9 cellular contexts compared by ENCODE assay signal in genomic region chr3:40780341-40780800, GRCh38.
DNase-seq lines count a peak whose midpoint lies in the region; ATAC-seq and TF ChIP-seq lines count a peak whose summit lies in the region.
"Had no signal": no experiment of that assay in that cellular context is flagged by ENCODE, and none has a peak within 500 bp of the region (broad histone marks: within the 10 kb centered on the region; RNA-seq: fewer than 3 reads in every experiment).

No MANE protein-coding gene starts in this region.

- 9% methylated on average over 11 to 13 of the region's 13 CpGs for WGBS in tibial nerve, 2 donors

- H3K27me3 ChIP-seq in tibial nerve, result no peaks in the 10 kb centered on the region
- no peaks in the 10 kb centered on the region for H3K27me3 ChIP-seq in naive thymus-derived CD4-positive, alpha-beta T cell (ENCODE audit: control insufficient read depth in 2 of 2, insufficient read depth in 2 of 2, low read length in 2 of 2)

- H3K4me3 ChIP-seq in tibial nerve, result peak overlapping the region in 3 of 4 donors; percentile 4 to 39 (median 20)
- no peak overlapping the region for H3K4me3 ChIP-seq in naive thymus-derived CD4-positive, alpha-beta T cell (ENCODE audit: low read length)

- POLR2A ChIA-PET in naive thymus-derived CD4-positive, alpha-beta T cell (lab: Charles Lee), result no interaction called here

- no peak for TF ChIP-seq EP300 in tibial nerve (IDR thresholded peaks at IDR 0.05)

- no peak for ATAC-seq in naive thymus-derived CD4-positive, alpha-beta T cell

- no peaks in the 10 kb centered on the region for H3K9me3 ChIP-seq in tibial nerve
- no peaks in the 10 kb centered on the region for H3K9me3 ChIP-seq in naive thymus-derived CD4-positive, alpha-beta T cell (ENCODE audit: control insufficient read depth in 2 of 3, low read length in 3 of 3)

- H3K4me1 ChIP-seq in tibial nerve, result peaks cover 0 to 28% (median 13%) of the 10 kb centered on the region in 4 donors
- H3K4me1 ChIP-seq in naive thymus-derived CD4-positive, alpha-beta T cell (ENCODE audit: control insufficient read depth in 2 of 2, insufficient read depth in 2 of 2, low read length in 2 of 2), result no peaks in the 10 kb centered on the region

- H3K27ac ChIP-seq in tibial nerve, result peak overlapping the region; percentile 52 to 85 (median 76)
- no peak overlapping the region for H3K27ac ChIP-seq in naive thymus-derived CD4-positive, alpha-beta T cell (ENCODE audit: low read depth, low read length)

- intact Hi-C loops in naive thymus-derived CD4-positive, alpha-beta T cell (cut with micrococcal nuclease), result no loop called here

- no peak overlapping the region for H3K4me3 Mint-ChIP-seq in endothelial cell (ENCODE audit: unreplicated experiment)
- H3K4me3 Mint-ChIP-seq in naive thymus-derived CD4-positive, alpha-beta T cell, result no peak overlapping the region

- no peak for TF ChIP-seq POLR2A in tibial nerve (IDR thresholded peaks at IDR 0.05)

- H3K4me1 Mint-ChIP-seq in endothelial cell (ENCODE audit: unreplicated experiment), result peaks cover 34% of the 10 kb centered on the region
- peaks cover 0 to 2% (median 0%) of the 10 kb centered on the region in 7 donors for H3K4me1 Mint-ChIP-seq in naive thymus-derived CD4-positive, alpha-beta T cell

- H3K27me3 Mint-ChIP-seq in endothelial cell (ENCODE audit: unreplicated experiment), result peaks cover 2% of the 10 kb centered on the region
- H3K27me3 Mint-ChIP-seq in naive thymus-derived CD4-positive, alpha-beta T cell, result peaks cover 2 to 22% (median 12%) of the 10 kb centered on the region in 5 donors

- H3K27ac Mint-ChIP-seq in endothelial cell (ENCODE audit: unreplicated experiment), result no peak overlapping the region
- no peak overlapping the region for H3K27ac Mint-ChIP-seq in naive thymus-derived CD4-positive, alpha-beta T cell

- CTCF ChIA-PET in naive thymus-derived CD4-positive, alpha-beta T cell (lab: Charles Lee), result no interaction called here

- no peak for TF ChIP-seq CTCF in endothelial cell (IDR thresholded peaks at IDR 0.05; ENCODE audit: unreplicated experiment)
- TF ChIP-seq CTCF in tibial nerve (IDR thresholded peaks at IDR 0.05), result peak in 1 of 5 experiments; percentile 16

- DNase-seq in NCI-H2196 treated with DMSO at 0.1 percent for 48 hours (lab: John Stamatoyannopoulos, UW; ENCODE audit: unreplicated experiment) (peak; percentile 44), endothelial cell (ENCODE audit: low spot score) (peak; percentile 6), midbrain (lab: John Stamatoyannopoulos, UW) (peak; percentile 86), tibial nerve (ENCODE audit: low spot score in 2 of 2) (peak; percentile 66 to 76), SK-N-DZ (ENCODE audit: low spot score) (no peak), activated gamma-delta T cell (lab: John Stamatoyannopoulos, UW) (no peak)
- no peak for DNase-seq in naive thymus-derived CD4-positive, alpha-beta T cell
- DNase-seq in activated effector memory CD4-positive, alpha-beta T cell treated with anti-CD3 and anti-CD28 coated beads, Interleukin-2, amount 50 U/mL, for 16 hours, result no peak
- DNase-seq: NCI-H1694 treated with DMSO at 0.1 percent for 48 hours had no signal

- H3K36me3 ChIP-seq in tibial nerve, result no peaks in the 10 kb centered on the region
- H3K36me3 ChIP-seq in naive thymus-derived CD4-positive, alpha-beta T cell (ENCODE audit: control insufficient read depth in 2 of 3, insufficient read depth in 3 of 3, low read length in 3 of 3), result no peaks in the 10 kb centered on the region

- H3K9me3 Mint-ChIP-seq in endothelial cell (ENCODE audit: unreplicated experiment), result no peaks in the 10 kb centered on the region
- H3K9me3 Mint-ChIP-seq in naive thymus-derived CD4-positive, alpha-beta T cell, result peaks cover 0 to under 1% (median 0%) of the 10 kb centered on the region in 11 donors

- H3K36me3 Mint-ChIP-seq in endothelial cell (ENCODE audit: low read depth, unreplicated experiment), result no peaks in the 10 kb centered on the region
- no peaks in the 10 kb centered on the region for H3K36me3 Mint-ChIP-seq in naive thymus-derived CD4-positive, alpha-beta T cell

Comparison
In these comparisons a context has a peak if more than half of its experiments do, and no peak if none do; other contexts are left out.
1. DNase-seq: peak in NCI-H2196 treated with DMSO at 0.1 percent for 48 hours (single experiment), endothelial cell (single experiment), midbrain (single experiment) and tibial nerve (2 of 2); none in naive thymus-derived CD4-positive, alpha-beta T cell (0 of 9), SK-N-DZ (single experiment), activated effector memory CD4-positive, alpha-beta T cell treated with anti-CD3 and anti-CD28 coated beads, Interleukin-2, amount 50 U/mL, for 16 hours (single experiment) and activated gamma-delta T cell (single experiment).